8 cellular contexts compared by ENCODE assay signal in the genomic region with DNA sequence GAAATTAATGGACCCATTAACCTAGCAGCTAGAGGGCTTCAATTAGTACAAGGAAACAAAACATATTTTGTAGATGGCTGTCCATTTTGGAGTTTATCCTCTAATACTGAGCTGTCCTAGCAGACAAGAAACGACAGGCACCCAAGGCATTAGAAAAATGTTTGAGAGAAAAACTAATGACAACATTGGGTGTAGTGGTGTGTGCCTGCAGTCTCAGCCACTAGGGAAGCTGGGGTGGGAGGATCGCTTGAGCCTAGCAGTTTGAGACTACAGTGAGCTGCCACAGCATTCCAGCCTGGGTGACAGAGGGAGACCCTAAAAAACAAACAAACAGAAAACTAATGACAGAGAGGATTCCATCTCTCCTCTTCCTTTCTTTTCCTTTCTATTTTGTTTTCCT. TPM values are rescaled to one million over a fixed set of nuclear protein-coding genes. Genes with fewer than 3 reads are reported as not detected.
DNase-seq lines count a peak whose midpoint lies in the region; ATAC-seq and TF ChIP-seq lines count a peak whose summit lies in the region.

No MANE protein-coding gene starts in this region.

- peaks cover 13 to 29% of the 10 kb centered on the region in 2 donors for H3K4me1 Mint-ChIP-seq in natural killer cell

- H3K9ac ChIP-seq in BLaER1, result no peak overlapping the region

- TF ChIP-seq CTCF in epithelial cell of esophagus (IDR thresholded peaks at IDR 0.05; ENCODE audit: insufficient read depth, low read depth, low read length, missing control alignments) (peak; percentile 24), natural killer cell (IDR thresholded peaks at IDR 0.05) (no peak)

- intact Hi-C loops in natural killer cell (cut with micrococcal nuclease), result no loop called here

- H3K9me3 ChIP-seq in BLaER1, result no peaks in the 10 kb centered on the region
- H3K9me3 ChIP-seq in MG63, result no peaks in the 10 kb centered on the region

- H3K36me3 ChIP-seq in BLaER1 (no peaks in the 10 kb centered on the region), MG63 (peaks cover 6% of the 10 kb centered on the region; the same call in 1 of the 2 replicates)

- H3K27me3 Mint-ChIP-seq in natural killer cell (ENCODE audit: low read depth in 2 of 2), result peaks cover 43 to 56% of the 10 kb centered on the region in 2 donors

- peaks cover 27% of the 10 kb centered on the region for H4K20me1 ChIP-seq in BLaER1

- no peak overlapping the region for H3K27ac ChIP-seq in BLaER1

- ATAC-seq in natural killer cell (no peak), HG02870 (IDR thresholded peaks at IDR 0.05; ENCODE audit: unreplicated experiment) (no peak)

- H3K4me3 Mint-ChIP-seq in natural killer cell, result peak overlapping the region; percentile 69

- H3K27ac Mint-ChIP-seq in natural killer cell, result no peak overlapping the region

- H3K27me3 ChIP-seq in BLaER1 (peaks cover 71% of the 10 kb centered on the region), MG63 (no peaks in the 10 kb centered on the region)

- peaks cover 60% of the 10 kb centered on the region for H3K4me1 ChIP-seq in BLaER1

- DNase-seq in MG63, result no peak
- DNase-seq in epithelial cell of esophagus (ENCODE audit: low read depth), result peak; percentile 55
- no peak for DNase-seq in natural killer cell
- DNase-seq in stimulated activated naive CD4-positive, alpha-beta T cell (lab: John Stamatoyannopoulos, UW), result no peak
- no peak for DNase-seq in HK-2 (ENCODE audit: unreplicated experiment)
- DNase-seq in SHP77 treated with DMSO at 0.1 percent for 48 hours (lab: John Stamatoyannopoulos, UW), result no peak

- H3K4me2 ChIP-seq in BLaER1, result peak overlapping the region; percentile 94; the same call in 1 of the 2 replicates

- no peaks in the 10 kb centered on the region for H3K36me3 Mint-ChIP-seq in natural killer cell

- no peaks in the 10 kb centered on the region for H3K9me3 Mint-ChIP-seq in natural killer cell

- H3K4me3 ChIP-seq in BLaER1 (no peak overlapping the region), MG63 (peak overlapping the region; percentile 62), epithelial cell of esophagus (ENCODE audit: low read length) (peak overlapping the region; percentile 53)

RNA-seq across cellular contexts. Expression of a gene that starts 1.5 kb away (rescaled TPM):
- total RNA-seq in MG63 (2014; rRNA removed; shearing (Covaris generic); ENCODE audit: low replicate concordance), result 9.1 and 17.9 TPM in 2 replicates
- under 1 TPM in 1 of 3 donors, not detected in 2; 0.26 TPM for total RNA-seq in natural killer cell
